ENCODE assay signal across 1 cellular context in genomic region chr1:95072532-95073419, GRCh38.
A peak's percentile ranks its signal among the peaks of the same experiment; 100 is the strongest.
TF ChIP-seq lines count a peak whose summit lies in the region.

ALG14 (minus strand) TSS chr1:95072951; CDS start chr1:95072898, 53 bp downstream.

TF ChIP-seq in HepG2, 621 proteins besides CTCF, POLR2A, EP300 and RAD21 (continued from another document and continues in another):
- TF ChIP-seq ZNF407 (CRISPR knock-in tag; IDR thresholded peaks at IDR 0.05; ENCODE audit: not compliant biosample characterization): no peak
- TF ChIP-seq SIN3B (IDR thresholded peaks at IDR 0.05; ENCODE audit: low read length): peak; percentile 18; the same call in 1 of the 2 replicates
- TF ChIP-seq PCBP1 (IDR thresholded peaks at IDR 0.05; ENCODE audit: borderline replicate concordance, low read depth, low read length): no peak
- TF ChIP-seq KAT7 (CRISPR knock-in tag; IDR thresholded peaks at IDR 0.05; ENCODE audit: borderline replicate concordance): no peak
- TF ChIP-seq MAF1 (CRISPR knock-in tag; IDR thresholded peaks at IDR 0.05; ENCODE audit: borderline replicate concordance): peak; percentile 46; the same call in 1 of the 2 replicates
- no peak for TF ChIP-seq BRD4 (CRISPR knock-in tag; IDR thresholded peaks at IDR 0.05)
- TF ChIP-seq PAX8 (CRISPR knock-in tag; IDR thresholded peaks at IDR 0.05; ENCODE audit: borderline replicate concordance): no peak
- peak; percentile 80 for TF ChIP-seq HNF1B (CRISPR knock-in tag; IDR thresholded peaks at IDR 0.05)
- TF ChIP-seq ZNF749 (CRISPR knock-in tag; IDR thresholded peaks at IDR 0.05; ENCODE audit: borderline replicate concordance): 0 out of 2 replicates have a peak, but pooled peaks have one; percentile 7
- TF ChIP-seq RFX1 (IDR thresholded peaks at IDR 0.05): no peak
- no peak for TF ChIP-seq ZNF710 (CRISPR knock-in tag; IDR thresholded peaks at IDR 0.05; ENCODE audit: borderline replicate concordance)
- TF ChIP-seq CEBPG (CRISPR knock-in tag; IDR thresholded peaks at IDR 0.05): peak; percentile 46
- TF ChIP-seq GRHL1 (CRISPR knock-in tag; conservative IDR thresholded peaks at IDR 0.05): no peak
- no peak for TF ChIP-seq MXD1 (CRISPR knock-in tag; IDR thresholded peaks at IDR 0.05)
- TF ChIP-seq ZBTB1 (CRISPR knock-in tag; IDR thresholded peaks at IDR 0.05; ENCODE audit: borderline replicate concordance): no peak
- no peak for TF ChIP-seq TRIM24 (CRISPR knock-in tag; IDR thresholded peaks at IDR 0.05)
- TF ChIP-seq FLYWCH1 (CRISPR knock-in tag; IDR thresholded peaks at IDR 0.05): no peak
- TF ChIP-seq XRCC5 (optimal IDR thresholded peaks at IDR 0.05; ENCODE audit: low read length): peak; percentile 77
- TF ChIP-seq ATF5 (CRISPR knock-in tag; IDR thresholded peaks at IDR 0.05; ENCODE audit: low read depth): peak; percentile 74; the same call in 1 of the 2 replicates
- peak; percentile 68; the same call in 1 of the 2 replicates for TF ChIP-seq ZNF224 (CRISPR knock-in tag; IDR thresholded peaks at IDR 0.05)
- TF ChIP-seq ZFP91 (CRISPR knock-in tag; IDR thresholded peaks at IDR 0.05; ENCODE audit: borderline replicate concordance): peak; percentile 86; the same call in 1 of the 2 replicates
- 0 out of 2 replicates have a peak, but pooled peaks have one; percentile 34 for TF ChIP-seq HMGXB3 (CRISPR knock-in tag; IDR thresholded peaks at IDR 0.05; ENCODE audit: borderline replicate concordance)
- peak; percentile 88 for TF ChIP-seq ZNF501 (CRISPR knock-in tag; IDR thresholded peaks at IDR 0.05)
- no peak for TF ChIP-seq PREB (CRISPR knock-in tag; IDR thresholded peaks at IDR 0.05)
- TF ChIP-seq ZNF776 (CRISPR knock-in tag; IDR thresholded peaks at IDR 0.05): no peak
- no peak for TF ChIP-seq RAD51 (IDR thresholded peaks at IDR 0.05; ENCODE audit: borderline replicate concordance)
- 0 out of 2 replicates have a peak, but pooled peaks have one; percentile 84 for TF ChIP-seq ZBTB7B (CRISPR knock-in tag; IDR thresholded peaks at IDR 0.05)
- no peak for TF ChIP-seq REXO4 (CRISPR knock-in tag; IDR thresholded peaks at IDR 0.05; ENCODE audit: borderline replicate concordance)
